In genomic region chr18:69763002-69763401, GRCh38 we compare ENCODE assay signal across 19 cellular contexts.
"Had no signal": no experiment of that assay in that cellular context is flagged by ENCODE, and none has a peak within 500 bp of the region (broad histone marks: within the 10 kb centered on the region; RNA-seq: fewer than 3 reads in every experiment).

No MANE protein-coding gene starts in this region.

- DNase-seq: islet precursor cell; mesendoderm; naive B cell; natural killer cell; nephron progenitor cell; occipital lobe; psoas muscle; right lobe of liver; stimulated activated CD4-positive, alpha-beta T cell treated with anti-CD3 and anti-CD28 coated beads, Interleukin-1b, Interleukin-23, amount 100 ng/mL, for 48 hours; stimulated activated CD4-positive, alpha-beta T cell treated with anti-CD3 and anti-CD28 coated beads, Interleukin-2, amount 100 ng/mL, for 48 hours; stimulated activated CD4-positive, alpha-beta T cell treated with anti-CD3 and anti-CD28 coated beads, Interleukin-4, amount 100 ng/mL, for 4 hours; stimulated activated CD8-positive, alpha-beta memory T cell treated with anti-CD3 and anti-CD28 coated beads, Interleukin-4, amount 100 ng/mL, for 48 hours; stimulated activated naive CD4-positive, alpha-beta T cell treated with Interleukin-2 at 50 U/mL for 16 hours; stimulated activated naive CD8-positive, alpha-beta T cell treated with anti-CD3 and anti-CD28 coated beads, Interleukin-15, amount 100 ng/mL, for 72 hours; substantia nigra; testis; thyroid gland; transverse colon; upper lobe of left lung had no signal
